9 cellular contexts compared by ENCODE assay signal in genomic region chr11:11841121-11841604, GRCh38. TPM values are rescaled to one million over a fixed set of nuclear protein-coding genes. Genes with fewer than 3 reads are reported as not detected.
DNase-seq lines count a peak whose midpoint lies in the region; ATAC-seq, FAIRE-seq and TF ChIP-seq lines count a peak whose summit lies in the region.
"Had no signal": no experiment of that assay in that cellular context is flagged by ENCODE, and none has a peak within 500 bp of the region (broad histone marks: within the 10 kb centered on the region; RNA-seq: fewer than 3 reads in every experiment).

No MANE protein-coding gene starts in this region.

- no peaks in the 10 kb centered on the region for H3K9me3 ChIP-seq in colonic mucosa
- H3K9me3 ChIP-seq in HepG2 (ENCODE audit: low read length) = no peaks in the 10 kb centered on the region
- H3K9me3 ChIP-seq in thymus (ENCODE audit: control insufficient read depth) = no peaks in the 10 kb centered on the region

- ATAC-seq in activated naive CD8-positive, alpha-beta T cell treated with anti-CD3 and anti-CD28 coated beads, Interleukin-2, amount 50 U/mL, for 24 hours = peak; percentile 4
- peak; percentile 1 for ATAC-seq in HG02973 (IDR thresholded peaks at IDR 0.05; ENCODE audit: unreplicated experiment)
- peak; percentile 61 for ATAC-seq in HepG2

- CTCF ChIA-PET in HepG2 (lab: Yijun Ruan, JAX; ENCODE audit: low intra/inter-chr PET ratio, low total read pairs) = interaction anchor here (1.0 kb wide), 1 partner anchor 43 kb away, joined by 3 read pairs; no protein-coding TSS in a partner anchor

- TF ChIP-seq POLR2A in HepG2 (IDR thresholded peaks at IDR 0.05; ENCODE audit: insufficient read depth in 1 of 2, low read depth in 2 of 2, low read length in 2 of 2) = no peak

- H3K4me3 ChIP-seq in colonic mucosa = peak overlapping the region; percentile 73
- peak overlapping the region; percentile 74 to 98 (median 86) for H3K4me3 ChIP-seq in HepG2 (replicated peaks in 1 of 3; ENCODE audit: insufficient read depth in 1 of 3, low read depth in 2 of 3, low read length in 3 of 3)
- H3K4me3 ChIP-seq in thymus (ENCODE audit: low read length) = peak overlapping the region; percentile 82

- TF ChIP-seq EP300 in HepG2 (IDR thresholded peaks at IDR 0.05; ENCODE audit: low read depth in 2 of 2, low read length in 2 of 2) = no peak
- no peak for TF ChIP-seq EP300 in HepG2 (CRISPR knock-in tag; IDR thresholded peaks at IDR 0.05; ENCODE audit: borderline replicate concordance)

- H3K4me2 ChIP-seq in HepG2 (ENCODE audit: low read depth, low read length) = peak overlapping the region; percentile 78

- DNase-seq in activated naive CD8-positive, alpha-beta T cell treated with anti-CD3 and anti-CD28 coated beads, Interleukin-2, amount 50 U/mL, for 24 hours = no peak
- no peak for DNase-seq in activated naive CD8-positive, alpha-beta T cell treated with anti-CD3 and anti-CD28 coated beads for 36 hours
- DNase-seq in NCI-H774 (lab: John Stamatoyannopoulos, UW) (peak; percentile 53), colonic mucosa (peak; percentile 69), HepG2 (ENCODE audit: low spot score) (peak; percentile 19)
- DNase-seq in stimulated activated CD4-positive, alpha-beta T cell treated with anti-CD3 and anti-CD28 coated beads, Interleukin-4, amount 100 ng/mL, for 1 hour = no peak

- FAIRE-seq in HepG2 (lab: Jason Lieb, UNC) = no peak

- peak overlapping the region; percentile 98 for H2AFZ ChIP-seq in HepG2 (ENCODE audit: low read length)

- intact Hi-C loops in colonic mucosa (cut with DNase I) (no loop called here), HepG2 (cut with micrococcal nuclease; ENCODE audit: unreplicated experiment) (no loop called here)

- H3K27ac ChIP-seq in colonic mucosa = peak overlapping the region; percentile 98
- H3K27ac ChIP-seq in HepG2 (ENCODE audit: extremely low read length, insufficient read depth, low read length) = peak overlapping the region; percentile 98
- H3K27ac ChIP-seq in thymus (ENCODE audit: low read depth) = peak overlapping the region; percentile 99

- in situ Hi-C loops in HepG2 (cut with HindIII; ENCODE audit: extremely low pct_ligation_motif_present, low pct_unique_long_range_greater_than_20kb) = no loop called here

- no peaks in the 10 kb centered on the region for H3K9me3 Mint-ChIP-seq in activated naive CD8-positive, alpha-beta T cell treated with anti-CD3 and anti-CD28 coated beads, Interleukin-2, amount 50 U/mL, for 24 hours
- H3K9me3 Mint-ChIP-seq in activated naive CD8-positive, alpha-beta T cell treated with anti-CD3 and anti-CD28 coated beads for 36 hours = no peaks in the 10 kb centered on the region

- H3K36me3 ChIP-seq in colonic mucosa = no peaks in the 10 kb centered on the region
- no peaks in the 10 kb centered on the region for H3K36me3 ChIP-seq in HepG2 (replicated peaks in 1 of 2; ENCODE audit: control insufficient read depth in 1 of 2, insufficient read depth in 2 of 2, low read length in 2 of 2)
- no peaks in the 10 kb centered on the region for H3K36me3 ChIP-seq in thymus (ENCODE audit: control insufficient read depth, insufficient read depth)

- TF ChIP-seq CTCF in colonic mucosa (IDR thresholded peaks at IDR 0.05) (no peak), HepG2 (CRISPR knock-in tag; IDR thresholded peaks at IDR 0.05) (no peak)

- peaks cover 25% of the 10 kb centered on the region for H4K20me1 ChIP-seq in HepG2 (ENCODE audit: insufficient read depth, low read length)

- H3K4me3 Mint-ChIP-seq in activated naive CD8-positive, alpha-beta T cell treated with anti-CD3 and anti-CD28 coated beads, Interleukin-2, amount 50 U/mL, for 24 hours = no peak overlapping the region
- H3K4me3 Mint-ChIP-seq in activated naive CD8-positive, alpha-beta T cell treated with anti-CD3 and anti-CD28 coated beads for 36 hours = no peak overlapping the region
- H3K4me3 Mint-ChIP-seq: neural crest cell had no signal

- H3K4me1 Mint-ChIP-seq in activated naive CD8-positive, alpha-beta T cell treated with anti-CD3 and anti-CD28 coated beads, Interleukin-2, amount 50 U/mL, for 24 hours = peaks cover 6% of the 10 kb centered on the region
- H3K4me1 Mint-ChIP-seq in activated naive CD8-positive, alpha-beta T cell treated with anti-CD3 and anti-CD28 coated beads for 36 hours = peaks cover 19% of the 10 kb centered on the region

- H3K36me3 Mint-ChIP-seq in activated naive CD8-positive, alpha-beta T cell treated with anti-CD3 and anti-CD28 coated beads, Interleukin-2, amount 50 U/mL, for 24 hours (ENCODE audit: low read depth) = no peaks in the 10 kb centered on the region
- H3K36me3 Mint-ChIP-seq in activated naive CD8-positive, alpha-beta T cell treated with anti-CD3 and anti-CD28 coated beads for 36 hours = no peaks in the 10 kb centered on the region

- no peak for TF ChIP-seq RAD21 in HepG2 (CRISPR knock-in tag; IDR thresholded peaks at IDR 0.05)

- peaks cover 41% of the 10 kb centered on the region for H3K79me2 ChIP-seq in HepG2 (ENCODE audit: insufficient read depth, low read length)

- BruUV-seq in HepG2 (replicated peaks; lab: Mats Ljungman, UMichigan) = TSS peak; percentile 86

- under 1% methylated on average over 16 of the region's 17 CpGs for WGBS in HepG2 (ENCODE audit: low lambda C conversion rate)
- 12% methylated on average over 17 of the region's 17 CpGs for WGBS in thymus

- H3K4me1 ChIP-seq in colonic mucosa (peaks cover 6% of the 10 kb centered on the region), HepG2 (ENCODE audit: insufficient read depth, low read length) (peaks cover 28% of the 10 kb centered on the region), thymus (ENCODE audit: control insufficient read depth, insufficient read depth, low read length) (peaks cover 17% of the 10 kb centered on the region)

- POLR2A ChIA-PET in HepG2 (lab: Yijun Ruan, JAX) = interaction anchor here (0.7 to 2.7 kb wide), 6 partner anchors 9 to 1032 kb away, joined by 3 to 18 read pairs (median 4); partner anchors contain the start of gene EIF4G2

- peak overlapping the region; percentile 81 to 94 for H3K9ac ChIP-seq in colonic mucosa (ENCODE audit: low read depth in 2 of 2, low read length in 2 of 2)
- H3K9ac ChIP-seq in HepG2 (ENCODE audit: insufficient read depth, low read depth, low read length) = peak overlapping the region; percentile 96

- no peak overlapping the region for H3K27ac Mint-ChIP-seq in activated naive CD8-positive, alpha-beta T cell treated with anti-CD3 and anti-CD28 coated beads, Interleukin-2, amount 50 U/mL, for 24 hours
- H3K27ac Mint-ChIP-seq in activated naive CD8-positive, alpha-beta T cell treated with anti-CD3 and anti-CD28 coated beads for 36 hours = no peak overlapping the region

- H3K27me3 Mint-ChIP-seq in activated naive CD8-positive, alpha-beta T cell treated with anti-CD3 and anti-CD28 coated beads, Interleukin-2, amount 50 U/mL, for 24 hours = peaks cover 15% of the 10 kb centered on the region
- peaks cover 4% of the 10 kb centered on the region for H3K27me3 Mint-ChIP-seq in activated naive CD8-positive, alpha-beta T cell treated with anti-CD3 and anti-CD28 coated beads for 36 hours

- H3K27me3 ChIP-seq in colonic mucosa = no peaks in the 10 kb centered on the region
- H3K27me3 ChIP-seq in HepG2 (ENCODE audit: control insufficient read depth in 1 of 2, insufficient read depth in 2 of 2, low read length in 2 of 2) = no peaks in the 10 kb centered on the region
- H3K27me3 ChIP-seq in thymus (ENCODE audit: control insufficient read depth, insufficient read depth) = no peaks in the 10 kb centered on the region

TF ChIP-seq in HepG2, 621 proteins besides CTCF, POLR2A, EP300 and RAD21 (continues in another document):
- peak; percentile 13 for TF ChIP-seq ZNF781 (CRISPR knock-in tag; IDR thresholded peaks at IDR 0.05; ENCODE audit: borderline replicate concordance, not compliant biosample characterization)
- TF ChIP-seq KDM4B (CRISPR knock-in tag; IDR thresholded peaks at IDR 0.05) = no peak
- no peak for TF ChIP-seq ZFP37 (CRISPR knock-in tag; IDR thresholded peaks at IDR 0.05; ENCODE audit: borderline replicate concordance)
- TF ChIP-seq, protein P1, sequence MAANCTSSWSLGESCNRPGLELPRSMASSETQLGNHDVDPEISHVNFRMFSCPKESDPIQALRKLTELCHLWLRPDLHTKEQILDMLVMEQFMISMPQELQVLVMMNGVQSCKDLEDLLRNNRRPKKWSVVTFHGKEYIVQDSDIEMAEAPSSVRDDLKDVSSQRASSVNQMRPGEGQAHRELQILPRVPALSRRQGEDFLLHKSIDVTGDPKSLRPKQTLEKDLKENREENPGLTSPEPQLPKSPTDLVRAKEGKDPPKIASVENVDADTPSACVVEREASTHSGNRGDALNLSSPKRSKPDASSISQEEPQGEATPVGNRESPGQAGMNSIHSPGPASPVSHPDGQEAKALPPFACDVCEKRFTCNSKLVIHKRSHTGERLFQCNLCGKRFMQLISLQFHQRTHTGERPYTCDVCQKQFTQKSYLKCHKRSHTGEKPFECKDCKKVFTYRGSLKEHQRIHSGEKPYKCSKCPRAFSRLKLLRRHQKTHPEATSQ (CRISPR knock-in tag; IDR thresholded peaks at IDR 0.05; ENCODE audit: borderline replicate concordance) = no peak

RNA-seq across cellular contexts. Expression of gene USP47, which starts 0.6 kb away (rescaled TPM):
- total RNA-seq in activated naive CD8-positive, alpha-beta T cell treated with anti-CD3 and anti-CD28 coated beads for 36 hours = 10 to 100 TPM; 41.3 to 43.8 TPM
- 10 to 100 TPM; 31.3 to 40.3 TPM for total RNA-seq in colonic mucosa
- total RNA-seq in HepG2 (2016; rRNA removed; fragmentation: Illumina TruSeq; extraction: Trizol) = 52.7 and 64.6 TPM in 2 replicates
- total RNA-seq in HepG2 (2016; cell fraction: cytosol; rRNA removed; fragmentation: Illumina TruSeq; extraction: Trizol; ENCODE audit: low read depth) = 3.7 and 4.9 TPM in 2 replicates
- 49.1 and 64.0 TPM in 2 replicates for total RNA-seq in HepG2 (2016; cell fraction: insoluble cytoplasmic fraction; rRNA removed; fragmentation: Illumina TruSeq; extraction: Trizol)
- 8.6 and 8.7 TPM in 2 replicates for total RNA-seq in HepG2 (2016; cell fraction: membrane; rRNA removed; fragmentation: Illumina TruSeq; extraction: Trizol)
- 72.1 and 75.8 TPM in 2 replicates for total RNA-seq in HepG2 (2016; cell fraction: nucleus; rRNA removed; fragmentation: Illumina TruSeq; extraction: Trizol)
- polyA plus RNA-seq in HepG2 (2011; rRNA removed) = 10.6 and 12.2 TPM in 2 replicates
- 5.1 and 8.8 TPM in 2 replicates for polyA plus RNA-seq in HepG2 (2011; cell fraction: cytosol; rRNA removed)
- polyA plus RNA-seq in HepG2 (2011; cell fraction: nucleus; rRNA removed) = 12.3 and 15.3 TPM in 2 replicates
- 22.9 and 24.4 TPM in 2 replicates for polyA plus RNA-seq in HepG2 (2012)
- 0.53 and 0.69 TPM in 2 replicates for polyA plus RNA-seq in HepG2 (2016; cell fraction: cytosol; fragmentation: Illumina TruSeq; extraction: Trizol; ENCODE audit: low read depth)
- 30.8 and 33.7 TPM in 2 replicates for polyA plus RNA-seq in HepG2 (2016; cell fraction: insoluble cytoplasmic fraction; fragmentation: Illumina TruSeq; extraction: Trizol; ENCODE audit: low read depth)
- polyA plus RNA-seq in HepG2 (2016; cell fraction: membrane; fragmentation: Illumina TruSeq; extraction: Trizol; ENCODE audit: low read depth) = 1.9 and 2.6 TPM in 2 replicates
- polyA plus RNA-seq in HepG2 (2016; cell fraction: nucleus; fragmentation: Illumina TruSeq; extraction: Trizol; ENCODE audit: insufficient read depth, low read depth) = 44.4 and 45.2 TPM in 2 replicates
- polyA minus RNA-seq in HepG2 (2011; rRNA and poly(A)+ RNA removed; ENCODE audit: low replicate concordance) = 23.4 and 26.6 TPM in 2 replicates
- 12.4 and 17.0 TPM in 2 replicates for polyA minus RNA-seq in HepG2 (2011; cell fraction: cytosol; rRNA and poly(A)+ RNA removed)
- 100 and 119 TPM in 2 replicates for polyA minus RNA-seq in HepG2 (2011; cell fraction: nucleus; rRNA and poly(A)+ RNA removed)
- polyA plus RNA-seq in thymus = 40.3 TPM

Comparison
In these comparisons a context has a peak if more than half of its experiments do, and no peak if none do; other contexts are left out.
1. ATAC-seq: peak in every context shown above with its lines; median percentile 61 in HepG2; 4 in activated naive CD8-positive, alpha-beta T cell treated with anti-CD3 and anti-CD28 coated beads, Interleukin-2, amount 50 U/mL, for 24 hours; 1 in HG02973.
2. DNase-seq: peak in NCI-H774 (single experiment), colonic mucosa (single experiment) and HepG2 (single experiment); none in activated naive CD8-positive, alpha-beta T cell treated with anti-CD3 and anti-CD28 coated beads, Interleukin-2, amount 50 U/mL, for 24 hours (single experiment), activated naive CD8-positive, alpha-beta T cell treated with anti-CD3 and anti-CD28 coated beads for 36 hours (single experiment) and stimulated activated CD4-positive, alpha-beta T cell treated with anti-CD3 and anti-CD28 coated beads, Interleukin-4, amount 100 ng/mL, for 1 hour (single experiment).
3. Peak in every context shown above with its lines, with median percentiles within 50 percentile points of each other: H3K27ac ChIP-seq and H3K4me3 ChIP-seq.